Comparison of ENCODE assay signal across 2 cellular contexts in the genomic region with DNA sequence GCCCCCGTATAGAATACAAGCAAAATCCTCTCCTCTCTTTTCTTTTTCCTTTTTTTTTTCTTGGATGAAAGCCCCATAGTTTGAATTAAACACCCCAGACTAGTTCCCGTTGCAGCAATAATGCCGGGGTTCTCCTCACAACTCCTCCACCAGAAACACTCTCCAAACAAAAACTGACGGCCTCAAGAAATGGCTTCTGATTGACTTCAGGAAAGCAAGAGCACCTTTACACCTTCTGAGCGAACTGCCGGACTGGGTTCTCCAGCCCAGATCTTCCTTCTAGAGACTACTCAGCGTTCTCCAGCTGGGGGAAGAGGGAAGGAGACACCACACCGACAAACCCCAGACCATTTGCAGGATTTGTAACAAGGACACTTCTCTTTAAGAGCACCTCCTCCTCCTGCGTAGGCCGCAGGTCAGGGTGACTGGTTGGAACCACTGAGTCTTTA.
TF ChIP-seq lines count a peak whose summit lies in the region.

No MANE protein-coding gene starts in this region.

TF ChIP-seq in SK-N-SH, 30 proteins besides CTCF, POLR2A, EP300 and RAD21 (continued from another document):
- TF ChIP-seq RFX5 (IDR thresholded peaks at IDR 0.05; ENCODE audit: low read length): no peak

TF ChIP-seq in SK-N-SH treated with all-trans-retinoic acid at 6 μM for 48 hours, 23 proteins besides CTCF, POLR2A, EP300 and RAD21 (continued from another document):
- TF ChIP-seq, protein P1, sequence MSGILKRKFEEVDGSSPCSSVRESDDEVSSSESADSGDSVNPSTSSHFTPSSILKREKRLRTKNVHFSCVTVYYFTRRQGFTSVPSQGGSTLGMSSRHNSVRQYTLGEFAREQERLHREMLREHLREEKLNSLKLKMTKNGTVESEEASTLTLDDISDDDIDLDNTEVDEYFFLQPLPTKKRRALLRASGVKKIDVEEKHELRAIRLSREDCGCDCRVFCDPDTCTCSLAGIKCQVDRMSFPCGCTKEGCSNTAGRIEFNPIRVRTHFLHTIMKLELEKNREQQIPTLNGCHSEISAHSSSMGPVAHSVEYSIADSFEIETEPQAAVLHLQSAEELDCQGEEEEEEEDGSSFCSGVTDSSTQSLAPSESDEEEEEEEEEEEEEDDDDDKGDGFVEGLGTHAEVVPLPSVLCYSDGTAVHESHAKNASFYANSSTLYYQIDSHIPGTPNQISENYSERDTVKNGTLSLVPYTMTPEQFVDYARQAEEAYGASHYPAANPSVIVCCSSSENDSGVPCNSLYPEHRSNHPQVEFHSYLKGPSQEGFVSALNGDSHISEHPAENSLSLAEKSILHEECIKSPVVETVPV (CRISPR knock-in tag; IDR thresholded peaks at IDR 0.05): no peak
- TF ChIP-seq ZFP3 (CRISPR knock-in tag; IDR thresholded peaks at IDR 0.05) (no peak), BACH2 (CRISPR knock-in tag; IDR thresholded peaks at IDR 0.05; ENCODE audit: borderline replicate concordance) (no peak), TCF4 (CRISPR knock-in tag; IDR thresholded peaks at IDR 0.05; ENCODE audit: borderline replicate concordance) (no peak), ZNF70 (CRISPR knock-in tag; IDR thresholded peaks at IDR 0.05) (no peak), CSDC2 (CRISPR knock-in tag; IDR thresholded peaks at IDR 0.05) (no peak), TOX (CRISPR knock-in tag; IDR thresholded peaks at IDR 0.05; ENCODE audit: borderline replicate concordance) (no peak)
- TF ChIP-seq, protein P2, sequence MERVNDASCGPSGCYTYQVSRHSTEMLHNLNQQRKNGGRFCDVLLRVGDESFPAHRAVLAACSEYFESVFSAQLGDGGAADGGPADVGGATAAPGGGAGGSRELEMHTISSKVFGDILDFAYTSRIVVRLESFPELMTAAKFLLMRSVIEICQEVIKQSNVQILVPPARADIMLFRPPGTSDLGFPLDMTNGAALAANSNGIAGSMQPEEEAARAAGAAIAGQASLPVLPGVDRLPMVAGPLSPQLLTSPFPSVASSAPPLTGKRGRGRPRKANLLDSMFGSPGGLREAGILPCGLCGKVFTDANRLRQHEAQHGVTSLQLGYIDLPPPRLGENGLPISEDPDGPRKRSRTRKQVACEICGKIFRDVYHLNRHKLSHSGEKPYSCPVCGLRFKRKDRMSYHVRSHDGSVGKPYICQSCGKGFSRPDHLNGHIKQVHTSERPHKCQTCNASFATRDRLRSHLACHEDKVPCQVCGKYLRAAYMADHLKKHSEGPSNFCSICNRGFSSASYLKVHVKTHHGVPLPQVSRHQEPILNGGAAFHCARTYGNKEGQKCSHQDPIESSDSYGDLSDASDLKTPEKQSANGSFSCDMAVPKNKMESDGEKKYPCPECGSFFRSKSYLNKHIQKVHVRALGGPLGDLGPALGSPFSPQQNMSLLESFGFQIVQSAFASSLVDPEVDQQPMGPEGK (CRISPR knock-in tag; IDR thresholded peaks at IDR 0.05; ENCODE audit: borderline replicate concordance): no peak
